Comparison of ENCODE assay signal across 1 cellular context in genomic region chr18:66931010-66931409, GRCh38.
TF ChIP-seq lines count a peak whose summit lies in the region.

No MANE protein-coding gene starts in this region.

TF ChIP-seq in GM23338, 12 proteins besides CTCF, POLR2A, EP300 and RAD21 (continued from another document):
- TF ChIP-seq, protein P1, sequence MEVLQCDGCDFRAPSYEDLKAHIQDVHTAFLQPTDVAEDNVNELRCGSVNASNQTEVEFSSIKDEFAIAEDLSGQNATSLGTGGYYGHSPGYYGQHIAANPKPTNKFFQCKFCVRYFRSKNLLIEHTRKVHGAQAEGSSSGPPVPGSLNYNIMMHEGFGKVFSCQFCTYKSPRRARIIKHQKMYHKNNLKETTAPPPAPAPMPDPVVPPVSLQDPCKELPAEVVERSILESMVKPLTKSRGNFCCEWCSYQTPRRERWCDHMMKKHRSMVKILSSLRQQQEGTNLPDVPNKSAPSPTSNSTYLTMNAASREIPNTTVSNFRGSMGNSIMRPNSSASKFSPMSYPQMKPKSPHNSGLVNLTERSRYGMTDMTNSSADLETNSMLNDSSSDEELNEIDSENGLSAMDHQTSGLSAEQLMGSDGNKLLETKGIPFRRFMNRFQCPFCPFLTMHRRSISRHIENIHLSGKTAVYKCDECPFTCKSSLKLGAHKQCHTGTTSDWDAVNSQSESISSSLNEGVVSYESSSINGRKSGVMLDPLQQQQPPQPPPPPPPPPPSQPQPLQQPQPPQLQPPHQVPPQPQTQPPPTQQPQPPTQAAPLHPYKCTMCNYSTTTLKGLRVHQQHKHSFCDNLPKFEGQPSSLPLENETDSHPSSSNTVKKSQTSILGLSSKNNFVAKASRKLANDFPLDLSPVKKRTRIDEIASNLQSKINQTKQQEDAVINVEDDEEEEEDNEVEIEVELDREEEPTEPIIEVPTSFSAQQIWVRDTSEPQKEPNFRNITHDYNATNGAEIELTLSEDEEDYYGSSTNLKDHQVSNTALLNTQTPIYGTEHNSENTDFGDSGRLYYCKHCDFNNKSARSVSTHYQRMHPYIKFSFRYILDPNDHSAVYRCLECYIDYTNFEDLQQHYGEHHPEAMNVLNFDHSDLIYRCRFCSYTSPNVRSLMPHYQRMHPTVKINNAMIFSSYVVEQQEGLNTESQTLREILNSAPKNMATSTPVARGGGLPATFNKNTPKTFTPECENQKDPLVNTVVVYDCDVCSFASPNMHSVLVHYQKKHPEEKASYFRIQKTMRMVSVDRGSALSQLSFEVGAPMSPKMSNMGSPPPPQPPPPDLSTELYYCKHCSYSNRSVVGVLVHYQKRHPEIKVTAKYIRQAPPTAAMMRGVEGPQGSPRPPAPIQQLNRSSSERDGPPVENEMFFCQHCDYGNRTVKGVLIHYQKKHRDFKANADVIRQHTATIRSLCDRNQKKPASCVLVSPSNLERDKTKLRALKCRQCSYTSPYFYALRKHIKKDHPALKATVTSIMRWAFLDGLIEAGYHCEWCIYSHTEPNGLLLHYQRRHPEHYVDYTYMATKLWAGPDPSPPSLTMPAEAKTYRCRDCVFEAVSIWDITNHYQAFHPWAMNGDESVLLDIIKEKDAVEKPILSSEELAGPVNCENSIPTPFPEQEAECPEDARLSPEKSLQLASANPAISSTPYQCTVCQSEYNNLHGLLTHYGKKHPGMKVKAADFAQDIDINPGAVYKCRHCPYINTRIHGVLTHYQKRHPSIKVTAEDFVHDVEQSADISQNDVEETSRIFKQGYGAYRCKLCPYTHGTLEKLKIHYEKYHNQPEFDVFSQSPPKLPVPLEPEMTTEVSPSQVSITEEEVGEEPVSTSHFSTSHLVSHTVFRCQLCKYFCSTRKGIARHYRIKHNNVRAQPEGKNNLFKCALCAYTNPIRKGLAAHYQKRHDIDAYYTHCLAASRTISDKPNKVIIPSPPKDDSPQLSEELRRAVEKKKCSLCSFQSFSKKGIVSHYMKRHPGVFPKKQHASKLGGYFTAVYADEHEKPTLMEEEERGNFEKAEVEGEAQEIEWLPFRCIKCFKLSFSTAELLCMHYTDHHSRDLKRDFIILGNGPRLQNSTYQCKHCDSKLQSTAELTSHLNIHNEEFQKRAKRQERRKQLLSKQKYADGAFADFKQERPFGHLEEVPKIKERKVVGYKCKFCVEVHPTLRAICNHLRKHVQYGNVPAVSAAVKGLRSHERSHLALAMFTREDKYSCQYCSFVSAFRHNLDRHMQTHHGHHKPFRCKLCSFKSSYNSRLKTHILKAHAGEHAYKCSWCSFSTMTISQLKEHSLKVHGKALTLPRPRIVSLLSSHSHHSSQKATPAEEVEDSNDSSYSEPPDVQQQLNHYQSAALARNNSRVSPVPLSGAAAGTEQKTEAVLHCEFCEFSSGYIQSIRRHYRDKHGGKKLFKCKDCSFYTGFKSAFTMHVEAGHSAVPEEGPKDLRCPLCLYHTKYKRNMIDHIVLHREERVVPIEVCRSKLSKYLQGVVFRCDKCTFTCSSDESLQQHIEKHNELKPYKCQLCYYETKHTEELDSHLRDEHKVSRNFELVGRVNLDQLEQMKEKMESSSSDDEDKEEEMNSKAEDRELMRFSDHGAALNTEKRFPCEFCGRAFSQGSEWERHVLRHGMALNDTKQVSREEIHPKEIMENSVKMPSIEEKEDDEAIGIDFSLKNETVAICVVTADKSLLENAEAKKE (CRISPR knock-in tag; IDR thresholded peaks at IDR 0.05), result no peak
- no peak for TF ChIP-seq ZNF331 (CRISPR knock-in tag; IDR thresholded peaks at IDR 0.05; ENCODE audit: low read depth)
- TF ChIP-seq POLR2AphosphoS5 (IDR thresholded peaks at IDR 0.05; ENCODE audit: low read depth), result no peak
- no peak for TF ChIP-seq ZNF114 (CRISPR knock-in tag; IDR thresholded peaks at IDR 0.05)
- TF ChIP-seq ETS1 (IDR thresholded peaks at IDR 0.05), result no peak
TF ChIP-seq in GM23338: peak in this region for 0.
